In genomic region chr20:34621383-34622367, GRCh38 we compare ENCODE assay signal across 1 cellular context.
TF ChIP-seq lines count a peak whose summit lies in the region.

No MANE protein-coding gene starts in this region.

TF ChIP-seq in HepG2, 621 proteins besides CTCF, POLR2A, EP300 and RAD21 (continued from another document and continues in another):
- TF ChIP-seq REST (IDR thresholded peaks at IDR 0.05; ENCODE audit: borderline replicate concordance in 1 of 2, low read depth in 1 of 2, low read length in 2 of 2) (peak in 1 of 2 experiments; percentile 67; a peak in 1 of 4 replicates), SALL1 (CRISPR knock-in tag; IDR thresholded peaks at IDR 0.05) (peak; percentile 94), ZNF782 (CRISPR knock-in tag; IDR thresholded peaks at IDR 0.05; ENCODE audit: borderline replicate concordance) (peak; percentile 50), ZNF597 (CRISPR knock-in tag; IDR thresholded peaks at IDR 0.05) (no peak), MTA3 (CRISPR knock-in tag; IDR thresholded peaks at IDR 0.05) (no peak), TERF1 (CRISPR knock-in tag; IDR thresholded peaks at IDR 0.05) (no peak), SNAPC5 (CRISPR knock-in tag; IDR thresholded peaks at IDR 0.05; ENCODE audit: borderline replicate concordance) (no peak), SUZ12 (IDR thresholded peaks at IDR 0.05; ENCODE audit: low read depth, low read length) (no peak), ZNF574 (CRISPR knock-in tag; IDR thresholded peaks at IDR 0.05) (peak; percentile 70), ZNF768 (CRISPR knock-in tag; IDR thresholded peaks at IDR 0.05) (no peak), ZKSCAN1 (IDR thresholded peaks at IDR 0.05; ENCODE audit: low read length) (no peak), ZBTB20 (CRISPR knock-in tag; IDR thresholded peaks at IDR 0.05; ENCODE audit: borderline replicate concordance, low read depth) (peak; percentile 100), ZNF101 (CRISPR knock-in tag; IDR thresholded peaks at IDR 0.05; ENCODE audit: borderline replicate concordance, low read depth) (0 out of 2 replicates have a peak, but pooled peaks have one; percentile 79), NFKB2 (CRISPR knock-in tag; IDR thresholded peaks at IDR 0.05; ENCODE audit: borderline replicate concordance) (peak; percentile 52; the same call in 1 of the 2 replicates), ZBTB10 (CRISPR knock-in tag; IDR thresholded peaks at IDR 0.05; ENCODE audit: borderline replicate concordance) (peak; percentile 36; the same call in 1 of the 2 replicates), ZNF780A (CRISPR knock-in tag; IDR thresholded peaks at IDR 0.05) (peak; percentile 92; the same call in 1 of the 2 replicates), TFE3 (CRISPR knock-in tag; IDR thresholded peaks at IDR 0.05) (peak; percentile 98), ZNF431 (CRISPR knock-in tag; IDR thresholded peaks at IDR 0.05; ENCODE audit: borderline replicate concordance, low read depth) (peak; percentile 97), ZNF3 (CRISPR knock-in tag; IDR thresholded peaks at IDR 0.05) (0 out of 2 replicates have a peak, but pooled peaks have one; percentile 56), PTBP1 (IDR thresholded peaks at IDR 0.05; ENCODE audit: low read depth, low read length, poor library complexity, severe bottlenecking) (no peak), ZSCAN20 (CRISPR knock-in tag; IDR thresholded peaks at IDR 0.05; ENCODE audit: borderline replicate concordance) (peak; percentile 96), RBM39 (IDR thresholded peaks at IDR 0.05; ENCODE audit: low read depth, low read length, poor library complexity, severe bottlenecking) (no peak), HBP1 (CRISPR knock-in tag; IDR thresholded peaks at IDR 0.05; ENCODE audit: low read depth) (0 out of 2 replicates have a peak, but pooled peaks have one; percentile 75), MED13 (CRISPR knock-in tag; IDR thresholded peaks at IDR 0.05) (peak; percentile 96), SP1 (IDR thresholded peaks at IDR 0.05) (no peak), SP1 (CRISPR knock-in tag; IDR thresholded peaks at IDR 0.05) (no peak), ELF4 (CRISPR knock-in tag; IDR thresholded peaks at IDR 0.05; ENCODE audit: borderline replicate concordance) (no peak), ZSCAN25 (CRISPR knock-in tag; IDR thresholded peaks at IDR 0.05) (peak; percentile 67), GATAD1 (CRISPR knock-in tag; IDR thresholded peaks at IDR 0.05) (peak; percentile 48; the same call in 1 of the 2 replicates), ZNF878 (CRISPR knock-in tag; IDR thresholded peaks at IDR 0.05) (peak; percentile 92; the same call in 1 of the 2 replicates), STAT6 (CRISPR knock-in tag; IDR thresholded peaks at IDR 0.05; ENCODE audit: borderline replicate concordance) (peak; percentile 95), NPAS2 (CRISPR knock-in tag; IDR thresholded peaks at IDR 0.05; ENCODE audit: borderline replicate concordance) (no peak), RXRA (CRISPR knock-in tag; IDR thresholded peaks at IDR 0.05) (peak; percentile 93; the same call in 1 of the 2 replicates), ZNF563 (CRISPR knock-in tag; IDR thresholded peaks at IDR 0.05) (no peak; the same call in 1 of the 2 replicates), NKX3-1 (CRISPR knock-in tag; IDR thresholded peaks at IDR 0.05) (peak; percentile 95), ZNF580 (CRISPR knock-in tag; IDR thresholded peaks at IDR 0.05; ENCODE audit: borderline replicate concordance, low read depth) (peak; percentile 95), HHEX (CRISPR knock-in tag; IDR thresholded peaks at IDR 0.05) (peak; percentile 74), ZNF441 (CRISPR knock-in tag; IDR thresholded peaks at IDR 0.05; ENCODE audit: borderline replicate concordance) (peak; percentile 38; the same call in 1 of the 2 replicates), ATRX (CRISPR knock-in tag; IDR thresholded peaks at IDR 0.05; ENCODE audit: borderline replicate concordance) (no peak; the same call in 1 of the 2 replicates), ZNF513 (CRISPR knock-in tag; conservative IDR thresholded peaks at IDR 0.05) (no peak)
